12 cellular contexts compared by ENCODE assay signal in the genomic region with DNA sequence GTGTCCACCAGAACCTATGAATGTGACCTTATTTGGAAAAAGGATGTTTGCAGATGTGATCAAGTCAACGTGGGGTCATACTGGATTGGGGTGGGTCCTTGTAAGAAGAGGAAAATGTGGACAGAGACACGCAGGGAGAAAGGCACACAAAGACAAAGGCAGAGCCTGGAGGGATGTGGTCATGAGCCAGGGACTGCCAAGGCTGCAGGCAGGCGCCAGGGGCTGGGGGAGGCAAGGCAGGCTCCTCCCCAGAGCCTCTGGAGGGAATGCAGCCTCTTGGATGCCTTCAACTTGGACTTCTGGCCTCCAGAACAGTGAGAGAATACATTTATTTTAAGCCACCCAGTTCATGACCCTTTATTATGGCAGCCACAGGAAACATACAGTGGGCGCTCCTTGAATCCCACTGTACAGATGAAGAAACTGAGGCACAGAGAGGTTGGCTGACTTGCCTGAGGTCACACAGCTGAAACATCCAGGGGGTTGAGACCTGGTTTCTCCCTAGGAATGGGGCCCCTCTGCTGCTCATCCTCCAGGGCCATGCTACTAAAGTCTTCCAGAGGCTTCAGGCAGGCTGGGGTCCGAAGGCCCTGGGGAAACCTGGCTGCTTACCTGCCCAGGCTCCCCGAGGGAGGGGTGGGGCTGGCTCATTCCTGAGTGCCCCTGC.
DNase-seq lines count a peak whose midpoint lies in the region; ATAC-seq and TF ChIP-seq lines count a peak whose summit lies in the region.
"Had no signal": no experiment of that assay in that cellular context is flagged by ENCODE, and none has a peak within 500 bp of the region (broad histone marks: within the 10 kb centered on the region; RNA-seq: fewer than 3 reads in every experiment).

No MANE protein-coding gene starts in this region.

- in situ Hi-C loops in GM23248 (cut with MboI) = no loop called here

- TF ChIP-seq CTCF in RWPE2 (IDR thresholded peaks at IDR 0.05; ENCODE audit: poor library complexity, severe bottlenecking) (no peak), fibroblast of villous mesenchyme (IDR thresholded peaks at IDR 0.05; ENCODE audit: insufficient read depth, low read depth, low read length) (no peak), stomach (IDR thresholded peaks at IDR 0.05) (no peak)

- no peak overlapping the region for H3K4me3 ChIP-seq in GM23248
- H3K4me3 ChIP-seq in RWPE2 (ENCODE audit: severe bottlenecking) = no peak overlapping the region
- no peak overlapping the region for H3K4me3 ChIP-seq in fibroblast of villous mesenchyme (ENCODE audit: low read depth, low read length)
- no peak overlapping the region for H3K4me3 ChIP-seq in stomach

- TF ChIP-seq POLR2A in stomach (IDR thresholded peaks at IDR 0.05) = no peak

- DNase-seq in GM23248 = peak; percentile 67
- no peak for DNase-seq in RWPE2 (ENCODE audit: low spot score)
- DNase-seq in fibroblast of villous mesenchyme (ENCODE audit: low read depth) = peak; percentile 17
- no peak for DNase-seq in stomach
- no peak for DNase-seq in cerebellar cortex (ENCODE audit: low spot score)
- DNase-seq in SIG-M5 treated with dmso at 0.1 percent for 504 hours (lab: John Stamatoyannopoulos, UW; ENCODE audit: unreplicated experiment) = no peak
- DNase-seq: CD4-positive, CD25-positive, alpha-beta regulatory T cell; GF-D8; NCI-H526; stimulated activated CD4-positive, alpha-beta T cell treated with anti-CD3 and anti-CD28 coated beads, Interleukin-2, amount 100 ng/mL, for 24 hours had no signal

- TF ChIP-seq EP300 in stomach (IDR thresholded peaks at IDR 0.05) = no peak

- peak overlapping the region; percentile 3 for H3K9ac ChIP-seq in GM23248
- H3K9ac ChIP-seq: parathyroid adenoma had no signal

- no peak overlapping the region for H2AFZ ChIP-seq in GM23248
- H2AFZ ChIP-seq: parathyroid adenoma had no signal

- intact Hi-C loops in stomach (cut with DNase I; ENCODE audit: low total_unique reads) = no loop called here

- no peaks in the 10 kb centered on the region for H3K36me3 ChIP-seq in GM23248 (ENCODE audit: low read depth)
- H3K36me3 ChIP-seq in RWPE2 (ENCODE audit: low read depth) = peaks cover 50% of the 10 kb centered on the region
- H3K36me3 ChIP-seq in stomach = peaks cover 22 to 64% (median 40%) of the 10 kb centered on the region in 4 donors

- H3K4me1 ChIP-seq in GM23248 (ENCODE audit: insufficient read depth) (peaks cover 48% of the 10 kb centered on the region), RWPE2 (ENCODE audit: insufficient read depth, poor library complexity, severe bottlenecking) (peaks cover 48% of the 10 kb centered on the region), stomach (peaks cover 97 to 100% (median 99%) of the 10 kb centered on the region in 4 donors)

- H3K79me2 ChIP-seq in GM23248 (ENCODE audit: insufficient read depth) = peaks cover 24% of the 10 kb centered on the region

- no peaks in the 10 kb centered on the region for H4K20me1 ChIP-seq in GM23248 (ENCODE audit: insufficient read depth)

- H3K9me2 ChIP-seq in GM23248 (ENCODE audit: insufficient read depth) = no peaks in the 10 kb centered on the region

- H3K9me3 ChIP-seq in GM23248 (ENCODE audit: low read depth) (no peaks in the 10 kb centered on the region), RWPE2 (ENCODE audit: severe bottlenecking) (no peaks in the 10 kb centered on the region), stomach (no peaks in the 10 kb centered on the region)

- H3K27ac ChIP-seq in GM23248 (peak overlapping the region; percentile 92), RWPE2 (ENCODE audit: poor library complexity, severe bottlenecking) (peak overlapping the region; percentile 99), stomach (peak overlapping the region; percentile 8 to 95 (median 95))
- H3K27ac ChIP-seq: parathyroid adenoma had no signal

- H3K27me3 ChIP-seq in GM23248 (replicated peaks; ENCODE audit: insufficient read depth) (no peaks in the 10 kb centered on the region), RWPE2 (ENCODE audit: insufficient read depth, poor library complexity, severe bottlenecking) (no peaks in the 10 kb centered on the region), stomach (no peaks in the 10 kb centered on the region)

- H3F3A ChIP-seq in GM23248 (ENCODE audit: insufficient read depth) = peaks cover 44% of the 10 kb centered on the region

- H3K4me2 ChIP-seq in GM23248 (ENCODE audit: unreplicated experiment) = peak overlapping the region; percentile 8

- 50 to 56% methylated on average over 6 of the region's 6 CpGs for WGBS in GM23248 (ENCODE audit: low coverage in 1 of 2, low lambda C conversion rate in 2 of 2, missing lambda C conversion rate in 2 of 2), 2 experiments
- 50 to 62% (median 55%) methylated on average over 5 to 6 of the region's 6 CpGs for WGBS in stomach, 5 donors

- ATAC-seq in RWPE2 (ENCODE audit: low read depth) (no peak), GM21367 (IDR thresholded peaks at IDR 0.05; ENCODE audit: unreplicated experiment) (no peak)

Comparison
In these comparisons a context has a peak if more than half of its experiments do, and no peak if none do; other contexts are left out.
1. DNase-seq: peak in GM23248 (single experiment) and fibroblast of villous mesenchyme (single experiment); none in RWPE2 (single experiment), stomach (single experiment), cerebellar cortex (single experiment) and SIG-M5 treated with dmso at 0.1 percent for 504 hours (single experiment).
2. Peak in every context shown above with its lines, with median percentiles within 50 percentile points of each other: H3K27ac ChIP-seq.